In the genomic region with DNA sequence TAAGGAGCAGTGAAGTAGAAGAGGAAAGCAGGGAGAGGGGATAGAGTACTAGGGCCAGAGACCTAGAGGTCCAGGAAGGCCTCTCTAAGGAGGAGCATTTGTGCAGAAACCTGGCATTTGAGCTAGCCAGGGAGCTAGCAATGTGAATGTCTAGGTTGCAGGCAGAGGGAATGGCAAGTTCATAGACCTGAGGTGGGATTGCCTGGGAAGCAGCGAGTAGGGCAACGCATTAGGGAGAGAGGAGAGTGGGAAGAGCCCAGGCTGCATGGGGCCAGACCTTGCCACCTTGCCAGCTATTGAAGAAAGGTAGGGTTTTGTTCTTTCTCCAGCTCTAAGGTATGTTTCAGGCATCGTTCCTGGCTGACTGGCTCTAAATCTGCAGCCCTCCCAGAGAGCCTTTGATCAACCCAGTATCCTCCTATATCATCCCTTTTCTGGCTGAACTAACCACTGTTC, we compare ENCODE assay signal across 11 cellular contexts. TPM values are rescaled to one million over a fixed set of nuclear protein-coding genes. Genes with fewer than 3 reads are reported as not detected.
DNase-seq lines count a peak whose midpoint lies in the region; ATAC-seq and TF ChIP-seq lines count a peak whose summit lies in the region.
"Had no signal": no experiment of that assay in that cellular context is flagged by ENCODE, and none has a peak within 500 bp of the region (broad histone marks: within the 10 kb centered on the region; RNA-seq: fewer than 3 reads in every experiment).

No MANE protein-coding gene starts in this region.

- H3K27me3 ChIP-seq in right cardiac atrium (ENCODE audit: control insufficient read depth, insufficient read depth) (no peaks in the 10 kb centered on the region), neuronal stem cell (ENCODE audit: control insufficient read depth in 3 of 3, insufficient read depth in 3 of 3, low read depth in 1 of 3, low read length in 3 of 3) (no peaks in the 10 kb centered on the region), prostate gland (replicated peaks; ENCODE audit: insufficient read depth) (no peaks in the 10 kb centered on the region)

- intact Hi-C loops in right cardiac atrium (cut with DNase I) = loop anchor here in 2 of 4 donors (10.0 kb wide), 2 partner anchors 51 to 61 kb away; no protein-coding TSS in a partner anchor
- intact Hi-C loops in left cardiac atrium (cut with DNase I) = loop anchor here in 1 of 2 donors (2.0 kb wide), 1 partner anchor 65 kb away; no protein-coding TSS in a partner anchor
- intact Hi-C loops in prostate gland (cut with DNase I) = no loop called here

- H3K4ac ChIP-seq in neuronal stem cell (ENCODE audit: low read length) = no peak overlapping the region

- 92% methylated on average over 3 of the region's 3 CpGs for WGBS in right cardiac atrium
- 86 to 100% methylated on average over 2 to 3 of the region's 3 CpGs for WGBS in mesodermal cell (ENCODE audit: insufficient coverage in 2 of 2), 2 experiments
- no CpG with 5 or more reads among the region's 3 CpGs for WGBS in neuronal stem cell (ENCODE audit: extremely low coverage in 2 of 2, insufficient read length in 2 of 2, insufficient replicate concordance in 1 of 2), 2 donors
- WGBS in prostate gland = 77% methylated on average over 3 of the region's 3 CpGs

- no peaks in the 10 kb centered on the region for H3K27me3 Mint-ChIP-seq in activated naive CD8-positive, alpha-beta T cell treated with anti-CD3 and anti-CD28 coated beads, Interleukin-2, amount 50 U/mL, for 24 hours

- no peaks in the 10 kb centered on the region for H3K9me3 Mint-ChIP-seq in activated naive CD8-positive, alpha-beta T cell treated with anti-CD3 and anti-CD28 coated beads, Interleukin-2, amount 50 U/mL, for 24 hours

- no peak overlapping the region for H4K8ac ChIP-seq in neuronal stem cell (ENCODE audit: low read depth, low read length)

- H3K9me3 ChIP-seq in right cardiac atrium (ENCODE audit: control insufficient read depth, low read length) (no peaks in the 10 kb centered on the region), mesodermal cell (ENCODE audit: control insufficient read depth, low read length) (no peaks in the 10 kb centered on the region), neuronal stem cell (replicated peaks in 1 of 2; ENCODE audit: control insufficient read depth in 2 of 2, insufficient read depth in 1 of 2, low read depth in 1 of 2, low read length in 2 of 2) (no peaks in the 10 kb centered on the region), prostate gland (no peaks in the 10 kb centered on the region)

- no peak for TF ChIP-seq POLR2A in prostate gland (IDR thresholded peaks at IDR 0.05)

- no peak overlapping the region for H2BK12ac ChIP-seq in neuronal stem cell (ENCODE audit: low read length)

- H4K91ac ChIP-seq in neuronal stem cell (ENCODE audit: low read depth, low read length, poor library complexity) = no peak overlapping the region

- DNase-seq in right cardiac atrium (no peak), left cardiac atrium (no peak), neuronal stem cell (ENCODE audit: low spot score) (no peak), prostate gland (ENCODE audit: low spot score) (no peak), GM10248 (ENCODE audit: extremely low spot score) (no peak), caudate nucleus (lab: John Stamatoyannopoulos, UW) (no peak)
- no peak for DNase-seq in activated naive CD8-positive, alpha-beta T cell treated with anti-CD3 and anti-CD28 coated beads, Interleukin-2, amount 50 U/mL, for 24 hours
- DNase-seq: activated gamma-delta T cell; C1 segment of cervical spinal cord; stimulated activated naive CD4-positive, alpha-beta T cell had no signal

- ATAC-seq in right cardiac atrium (no peak), left cardiac atrium (no peak)
- no peak for ATAC-seq in activated naive CD8-positive, alpha-beta T cell treated with anti-CD3 and anti-CD28 coated beads, Interleukin-2, amount 50 U/mL, for 24 hours

- POLR2A ChIA-PET in GM10248 (lab: Yijun Ruan, JAX) = interaction anchor here (0.5 to 6.8 kb wide), 6 partner anchors 32 to 66 kb away, joined by 3 to 59 read pairs (median 4); partner anchors contain the start of gene IRF1

- CTCF ChIA-PET in GM10248 (lab: Yijun Ruan, JAX) = interaction anchor here (1.2 to 10.8 kb wide), 13 partner anchors 8 to 396 kb away, joined by 3 to 104 read pairs (median 14); partner anchors contain the start of gene IRF1

- no peak overlapping the region for H2BK5ac ChIP-seq in neuronal stem cell (ENCODE audit: low read length)

- peak overlapping the region; percentile 27 for H3K27ac Mint-ChIP-seq in activated naive CD8-positive, alpha-beta T cell treated with anti-CD3 and anti-CD28 coated beads, Interleukin-2, amount 50 U/mL, for 24 hours

- no peak overlapping the region for H3K4me2 ChIP-seq in neuronal stem cell (ENCODE audit: insufficient read depth, low read length, poor library complexity, severe bottlenecking)

- H3K36me3 ChIP-seq in mesodermal cell (ENCODE audit: control insufficient read depth, insufficient read depth, low read length) (no peaks in the 10 kb centered on the region), neuronal stem cell (replicated peaks in 1 of 2; ENCODE audit: control insufficient read depth in 2 of 2, insufficient read depth in 2 of 2, low read length in 2 of 2) (no peaks in the 10 kb centered on the region), prostate gland (no peaks in the 10 kb centered on the region)

- H2BK120ac ChIP-seq in neuronal stem cell (ENCODE audit: low read depth, low read length) = no peak overlapping the region

- no peak overlapping the region for H2AFZ ChIP-seq in neuronal stem cell (ENCODE audit: low read length)

- no peak overlapping the region for H3K18ac ChIP-seq in neuronal stem cell (ENCODE audit: low read length)

- peaks cover 31% of the 10 kb centered on the region for H3K36me3 Mint-ChIP-seq in activated naive CD8-positive, alpha-beta T cell treated with anti-CD3 and anti-CD28 coated beads, Interleukin-2, amount 50 U/mL, for 24 hours (ENCODE audit: low read depth)

- H3K79me1 ChIP-seq in neuronal stem cell (ENCODE audit: low read depth, low read length) = no peaks in the 10 kb centered on the region

- no peak overlapping the region for H3K4me3 ChIP-seq in right cardiac atrium (ENCODE audit: low read length)
- H3K4me3 ChIP-seq in mesodermal cell (ENCODE audit: extremely low read depth, insufficient read depth, low read length, poor library complexity, severe bottlenecking) = no peak overlapping the region
- H3K4me3 ChIP-seq in neuronal stem cell (ENCODE audit: low read length in 2 of 2) = no peak overlapping the region
- H3K4me3 ChIP-seq in prostate gland = no peak overlapping the region

- H3K4me1 Mint-ChIP-seq in activated naive CD8-positive, alpha-beta T cell treated with anti-CD3 and anti-CD28 coated beads, Interleukin-2, amount 50 U/mL, for 24 hours = peaks cover 96% of the 10 kb centered on the region

- H3K23ac ChIP-seq in neuronal stem cell (ENCODE audit: low read depth, low read length, poor library complexity) = no peak overlapping the region

- H3K4me1 ChIP-seq in right cardiac atrium (ENCODE audit: control insufficient read depth, insufficient read depth, low read length) = peaks cover 59% of the 10 kb centered on the region
- peaks cover 41% of the 10 kb centered on the region for H3K4me1 ChIP-seq in mesodermal cell (ENCODE audit: control insufficient read depth, insufficient read depth, low read length, poor library complexity, severe bottlenecking)
- H3K4me1 ChIP-seq in neuronal stem cell (ENCODE audit: control insufficient read depth in 2 of 2, insufficient read depth in 1 of 2, low read depth in 1 of 2, low read length in 2 of 2) = peaks cover 4 to 7% of the 10 kb centered on the region in 2 donors
- H3K4me1 ChIP-seq in prostate gland (replicated peaks) = peaks cover 28% of the 10 kb centered on the region

- H2BK15ac ChIP-seq in neuronal stem cell (ENCODE audit: low read length) = no peak overlapping the region

- H3K27ac ChIP-seq in right cardiac atrium (ENCODE audit: low read length) = peak overlapping the region; percentile 79
- H3K27ac ChIP-seq in mesodermal cell (ENCODE audit: low read depth, low read length, severe bottlenecking) = peak overlapping the region; percentile 16
- no peak overlapping the region for H3K27ac ChIP-seq in neuronal stem cell (replicated peaks; ENCODE audit: low read length)
- no peak overlapping the region for H3K27ac ChIP-seq in prostate gland
- no peak overlapping the region for H3K27ac ChIP-seq in caudate nucleus (ENCODE audit: low read depth, low read length)

- no peak overlapping the region for H3K9ac ChIP-seq in neuronal stem cell (ENCODE audit: low read depth, low read length, poor library complexity)

- TF ChIP-seq CTCF in prostate gland (IDR thresholded peaks at IDR 0.05) (no peak), GM10248 (IDR thresholded peaks at IDR 0.05; ENCODE audit: control extremely low read depth, extremely low read depth, low read depth, missing control alignments) (no peak)

- no peak overlapping the region for H3K4me3 Mint-ChIP-seq in activated naive CD8-positive, alpha-beta T cell treated with anti-CD3 and anti-CD28 coated beads, Interleukin-2, amount 50 U/mL, for 24 hours

- no peak overlapping the region for H2AK5ac ChIP-seq in neuronal stem cell (ENCODE audit: low read depth, low read length)

- no peak overlapping the region for H3K14ac ChIP-seq in neuronal stem cell (ENCODE audit: low read length)

RNA-seq across cellular contexts. Expression of gene SLC22A5, which starts 54.0 kb away (rescaled TPM):
- 10 to 100 TPM in 3 of 4 donors, 1 to 10 TPM in 1; 9.3 to 17.5 (median 14.4) TPM for total RNA-seq in right cardiac atrium
- polyA plus RNA-seq in right cardiac atrium = 5.7 TPM
- total RNA-seq in left cardiac atrium = 10 to 100 TPM in 1 of 2 donors, 1 to 10 TPM in 1; 7.9 to 15.3 TPM
- polyA plus RNA-seq in mesodermal cell (2013, experiment 1 of 2) = 1.5 TPM
- 1.2 TPM for polyA plus RNA-seq in mesodermal cell (2013, experiment 2 of 2)
- 2.5 TPM for polyA plus RNA-seq in neuronal stem cell (2013, experiment 1 of 2)
- polyA plus RNA-seq in neuronal stem cell (2013, experiment 2 of 2) = 1.9 TPM
- 10 to 100 TPM; 26.2 to 37.5 TPM for total RNA-seq in prostate gland

Comparison
In these comparisons a context has a peak if more than half of its experiments do, and no peak if none do; other contexts are left out.
1. H3K27ac ChIP-seq: peak in right cardiac atrium (single experiment) and mesodermal cell (single experiment); none in neuronal stem cell (single experiment), prostate gland (0 of 2) and caudate nucleus (single experiment).